Comparison of ENCODE assay signal across 13 cellular contexts in the genomic region with DNA sequence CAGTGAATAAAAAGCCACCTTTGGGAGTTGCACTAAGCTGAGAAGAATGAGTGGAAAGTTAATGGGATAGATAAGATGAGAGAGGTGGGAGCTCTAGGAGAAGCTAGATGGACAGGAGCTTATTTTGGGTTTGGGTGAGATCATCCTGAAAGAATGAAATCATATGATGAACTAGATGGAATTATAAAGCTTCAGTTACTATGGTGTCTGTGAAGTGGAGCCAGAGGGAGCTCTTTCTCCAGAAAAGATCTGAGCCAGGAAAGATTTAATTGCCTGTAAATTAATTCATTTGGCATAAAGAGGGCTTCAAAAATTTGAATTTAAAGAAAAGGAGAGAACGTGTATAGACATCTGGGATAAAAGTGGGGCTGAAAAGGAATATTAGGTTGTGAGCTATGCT. TPM values are rescaled to one million over a fixed set of nuclear protein-coding genes. Genes with fewer than 3 reads are reported as not detected.
DNase-seq lines count a peak whose midpoint lies in the region; ATAC-seq and TF ChIP-seq lines count a peak whose summit lies in the region.
"Had no signal": no experiment of that assay in that cellular context is flagged by ENCODE, and none has a peak within 500 bp of the region (broad histone marks: within the 10 kb centered on the region; RNA-seq: fewer than 3 reads in every experiment).

No MANE protein-coding gene starts in this region.

- H3K4me1 ChIP-seq in heart right ventricle (peaks cover 0 to 15% (median 0%) of the 10 kb centered on the region in 9 donors), breast epithelium (no peaks in the 10 kb centered on the region)

- peaks cover 2% of the 10 kb centered on the region for H3K36me3 Mint-ChIP-seq in T-helper 17 cell (ENCODE audit: low read depth)

- H3K27me3 ChIP-seq in heart right ventricle, result no peaks in the 10 kb centered on the region
- H3K27me3 ChIP-seq in breast epithelium, result no peaks in the 10 kb centered on the region

- TF ChIP-seq CTCF in heart right ventricle (IDR thresholded peaks at IDR 0.05), result peak in 6 of 9 donors; percentile 24 to 44 (median 32)
- TF ChIP-seq CTCF in fibroblast of mammary gland (conservative IDR thresholded peaks at IDR 0.05; ENCODE audit: control insufficient read depth, insufficient read depth, low read depth, low read length), result no peak
- TF ChIP-seq CTCF in breast epithelium (IDR thresholded peaks at IDR 0.05), result no peak
- no peak for TF ChIP-seq CTCF in RWPE1 (conservative IDR thresholded peaks at IDR 0.05; ENCODE audit: low read depth)

- peak overlapping the region; percentile 79 for H3K27ac Mint-ChIP-seq in T-helper 17 cell
- H3K27ac Mint-ChIP-seq in stimulated activated naive CD8-positive, alpha-beta T cell treated with anti-CD3 and anti-CD28 coated beads, Interleukin-15, amount 100 ng/mL, for 72 hours, result peak overlapping the region; percentile 23 to 86
- H3K27ac Mint-ChIP-seq: activated CD4-positive, alpha-beta memory T cell treated with anti-CD3 and anti-CD28 coated beads, Interleukin-2, amount 10 ng/mL, durations not matched to agents 7 days and 5 days; naive B cell had no signal

- WGBS in heart right ventricle, 2 donors, result 33 to 45% methylated on average over 1 of the region's 1 CpG

- peak in 3 of 8 donors; percentile 42 to 74 (median 52) for ATAC-seq in heart right ventricle
- no peak for ATAC-seq in Right ventricle myocardium superior (ENCODE audit: poor library complexity)
- ATAC-seq in T-helper 17 cell, result no peak
- no peak for ATAC-seq in stimulated activated naive CD8-positive, alpha-beta T cell treated with anti-CD3 and anti-CD28 coated beads, Interleukin-15, amount 100 ng/mL, for 72 hours
- ATAC-seq: HepG2 had no signal

- POLR2A ChIA-PET in RWPE1 (lab: Yijun Ruan, JAX; ENCODE audit: low non-redundant PET), result no interaction called here

- H3K27me3 Mint-ChIP-seq in T-helper 17 cell, result no peaks in the 10 kb centered on the region
- H3K27me3 Mint-ChIP-seq in stimulated activated naive CD8-positive, alpha-beta T cell treated with anti-CD3 and anti-CD28 coated beads, Interleukin-15, amount 100 ng/mL, for 72 hours, result no peaks in the 10 kb centered on the region

- H3K9me3 ChIP-seq in heart right ventricle, result peaks cover 0 to 7% (median 0%) of the 10 kb centered on the region in 11 donors
- H3K9me3 ChIP-seq in T-helper 17 cell (ENCODE audit: control insufficient read depth, low read length, poor library complexity, severe bottlenecking), result no peaks in the 10 kb centered on the region
- H3K9me3 ChIP-seq in breast epithelium, result no peaks in the 10 kb centered on the region

- no peaks in the 10 kb centered on the region for H3K36me3 ChIP-seq in heart right ventricle
- no peaks in the 10 kb centered on the region for H3K36me3 ChIP-seq in breast epithelium

- no peak for DNase-seq in heart right ventricle
- DNase-seq in Right ventricle myocardium superior, result no peak
- no peak for DNase-seq in T-helper 17 cell
- peak; percentile 5 for DNase-seq in fibroblast of mammary gland (ENCODE audit: low read depth)
- DNase-seq in stimulated activated naive CD8-positive, alpha-beta T cell treated with anti-CD3 and anti-CD28 coated beads, Interleukin-15, amount 100 ng/mL, for 72 hours, result no peak
- DNase-seq in breast epithelium (ENCODE audit: low spot score in 2 of 2), result no peak
- no peak for DNase-seq in stimulated activated CD4-positive, alpha-beta T cell treated with anti-CD3 and anti-CD28 coated beads, Interleukin-4, amount 100 ng/mL, for 4 hours
- DNase-seq in RWPE1 (ENCODE audit: low spot score), result no peak
- DNase-seq: activated CD4-positive, alpha-beta memory T cell treated with anti-CD3 and anti-CD28 coated beads, Interleukin-2, amount 10 ng/mL, durations not matched to agents 7 days and 5 days; naive B cell; NCI-H1930 had no signal

- TF ChIP-seq POLR2A in breast epithelium (IDR thresholded peaks at IDR 0.05), result no peak

- H3K4me3 ChIP-seq in heart right ventricle (no peak overlapping the region), fibroblast of mammary gland (ENCODE audit: control insufficient read depth, low read depth, low read length) (no peak overlapping the region), breast epithelium (no peak overlapping the region)
- H3K4me3 ChIP-seq: skin epidermis had no signal

- CTCF ChIA-PET in RWPE1 (lab: Yijun Ruan, JAX), result interaction anchor here (0.6 to 1.2 kb wide), 4 partner anchors 8 to 399 kb away, joined by 3 read pairs; no protein-coding TSS in a partner anchor

- H3K4me3 Mint-ChIP-seq in T-helper 17 cell, result no peak overlapping the region
- peak overlapping the region in 1 of 2 donors; percentile 2 for H3K4me3 Mint-ChIP-seq in stimulated activated naive CD8-positive, alpha-beta T cell treated with anti-CD3 and anti-CD28 coated beads, Interleukin-15, amount 100 ng/mL, for 72 hours
- H3K4me3 Mint-ChIP-seq: activated CD4-positive, alpha-beta memory T cell treated with anti-CD3 and anti-CD28 coated beads, Interleukin-2, amount 10 ng/mL, durations not matched to agents 7 days and 5 days; naive B cell had no signal

- intact Hi-C loops in heart right ventricle (cut with DNase I) (no loop called here), Right ventricle myocardium superior (cut with DNase I) (no loop called here), breast epithelium (cut with DNase I; ENCODE audit: low total_unique reads) (no loop called here)

- peaks cover 6% of the 10 kb centered on the region for H3K4me1 Mint-ChIP-seq in T-helper 17 cell
- peaks cover 21% of the 10 kb centered on the region for H3K4me1 Mint-ChIP-seq in stimulated activated naive CD8-positive, alpha-beta T cell treated with anti-CD3 and anti-CD28 coated beads, Interleukin-15, amount 100 ng/mL, for 72 hours
- H3K4me1 Mint-ChIP-seq: activated CD4-positive, alpha-beta memory T cell treated with anti-CD3 and anti-CD28 coated beads, Interleukin-2, amount 10 ng/mL, durations not matched to agents 7 days and 5 days; naive B cell had no signal

- H3K9me3 Mint-ChIP-seq in stimulated activated naive CD8-positive, alpha-beta T cell treated with anti-CD3 and anti-CD28 coated beads, Interleukin-15, amount 100 ng/mL, for 72 hours, result peaks cover 17 to 29% of the 10 kb centered on the region in 2 donors

- H3K27ac ChIP-seq in heart right ventricle (no peak overlapping the region), breast epithelium (no peak overlapping the region), RWPE1 (no peak overlapping the region)

RNA-seq across cellular contexts. Expression of gene DNAH6, which starts 10.3 kb away (rescaled TPM):
- total RNA-seq in heart right ventricle (under 1 TPM in 9 of 10 donors, not detected in 1; 0.08 to 0.49 (median 0.25) TPM), Right ventricle myocardium superior (0.08 TPM), T-helper 17 cell (1 to 10 TPM in 1 of 2 donors, under 1 TPM in 1; 0.52 to 1.0 TPM), breast epithelium (1 to 10 TPM; 2.3 to 4.1 (median 3.0) TPM)
- polyA plus RNA-seq in heart right ventricle, result under 1 TPM; 0.03 to 0.07 TPM
- total RNA-seq: HepG2 had no signal

Comparison
In these comparisons a context has a peak if more than half of its experiments do, and no peak if none do; other contexts are left out.
1. CTCF ChIP-seq: peak in heart right ventricle (6 of 9); none in fibroblast of mammary gland (single experiment), breast epithelium (0 of 3) and RWPE1 (single experiment).